In the genomic region with DNA sequence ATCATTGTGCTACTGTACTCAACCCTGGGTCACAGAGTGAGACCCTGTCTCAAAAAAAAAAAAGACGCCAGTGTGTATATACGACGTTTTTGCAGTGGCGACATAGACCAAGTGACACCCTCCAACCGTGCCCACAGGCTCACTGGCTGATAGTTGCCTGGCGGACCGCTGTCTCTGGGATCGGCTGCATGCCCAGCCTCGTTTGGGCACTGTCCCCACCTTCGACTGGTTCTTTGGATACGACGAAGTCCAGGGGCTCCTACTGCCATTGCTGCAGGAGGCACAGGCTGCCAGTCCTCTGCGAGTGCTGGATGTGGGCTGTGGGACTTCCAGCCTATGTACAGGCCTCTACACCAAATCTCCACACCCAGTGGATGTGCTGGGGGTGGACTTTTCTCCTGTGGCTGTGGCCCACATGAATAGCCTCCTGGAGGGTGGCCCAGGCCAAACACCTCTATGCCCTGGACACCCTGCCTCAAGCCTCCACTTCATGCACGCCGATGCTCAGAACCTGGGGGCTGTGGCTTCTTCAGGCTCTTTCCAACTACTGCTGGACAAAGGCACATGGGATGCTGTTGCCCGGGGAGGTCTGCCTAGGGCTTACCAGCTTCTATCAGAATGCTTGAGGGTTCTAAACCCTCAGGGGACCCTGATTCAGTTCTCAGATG, we compare ENCODE assay signal across 8 cellular contexts. TPM values are rescaled to one million over a fixed set of nuclear protein-coding genes. Genes with fewer than 3 reads are reported as not detected.
DNase-seq lines count a peak whose midpoint lies in the region; ATAC-seq and TF ChIP-seq lines count a peak whose summit lies in the region.

No MANE protein-coding gene starts in this region.

- ATAC-seq in HG03442 (IDR thresholded peaks at IDR 0.05; ENCODE audit: unreplicated experiment) = no peak

- H3K4me3 Mint-ChIP-seq in MCF 10A (ENCODE audit: unreplicated experiment) = peak overlapping the region; percentile 98

- 58% methylated on average over 16 of the region's 16 CpGs for WGBS in HUES64

- H3K36me3 ChIP-seq in A673 (ENCODE audit: insufficient read depth, low read length, poor library complexity, severe bottlenecking) (peaks cover 40% of the 10 kb centered on the region), HUES64 (ENCODE audit: insufficient read depth, low read length) (peaks cover 41% of the 10 kb centered on the region)

- no peaks in the 10 kb centered on the region for H3K9me3 Mint-ChIP-seq in MCF 10A (ENCODE audit: unreplicated experiment)

- BruUV-seq in A673 (replicated peaks; lab: Mats Ljungman, UMichigan) = no TSS peak
- no TSS peak for BruUV-seq in MCF 10A (replicated peaks; lab: Mats Ljungman, UMichigan)

- H3K4me3 ChIP-seq in A673 (ENCODE audit: low read depth, low read length, poor library complexity, severe bottlenecking) (peak overlapping the region; percentile 91), HUES64 (ENCODE audit: low read length) (peak overlapping the region; percentile 99), mononuclear cell (ENCODE audit: low read length) (peak overlapping the region; percentile 95)

- TF ChIP-seq CTCF in A673 (conservative IDR thresholded peaks at IDR 0.05; ENCODE audit: low read depth, low read length) (no peak), MCF 10A (IDR thresholded peaks at IDR 0.05; ENCODE audit: unreplicated experiment) (no peak)

- H3K9me3 ChIP-seq in A673 (ENCODE audit: low read depth, low read length, poor library complexity, severe bottlenecking) (no peaks in the 10 kb centered on the region), HUES64 (ENCODE audit: insufficient read depth, low read depth, low read length) (no peaks in the 10 kb centered on the region), mononuclear cell (ENCODE audit: low read depth, low read length) (no peaks in the 10 kb centered on the region)

- no peaks in the 10 kb centered on the region for H3K27me3 ChIP-seq in A673 (replicated peaks; ENCODE audit: insufficient read depth, low read depth, low read length, poor library complexity)
- H3K27me3 ChIP-seq in HUES64 (ENCODE audit: insufficient read depth, low read length) = no peaks in the 10 kb centered on the region
- H3K27me3 ChIP-seq in mononuclear cell (ENCODE audit: insufficient read depth, low read length) = no peaks in the 10 kb centered on the region

- no peaks in the 10 kb centered on the region for H3K27me3 Mint-ChIP-seq in MCF 10A (ENCODE audit: insufficient read depth, unreplicated experiment)

- peaks cover 15% of the 10 kb centered on the region for H3K4me1 ChIP-seq in A673 (ENCODE audit: insufficient read depth, low read length, poor library complexity, severe bottlenecking)
- peaks cover 9% of the 10 kb centered on the region; the same call in 1 of the 2 replicates for H3K4me1 ChIP-seq in HUES64 (ENCODE audit: insufficient read depth, low read length)
- H3K4me1 ChIP-seq in mononuclear cell (ENCODE audit: insufficient read depth, low read length) = peaks cover 50% of the 10 kb centered on the region

- POLR2A ChIA-PET in A673 (lab: Charles Lee; ENCODE audit: low non-redundant PET) (interaction anchor here (0.6 to 1.6 kb wide), 2 partner anchors 88 to 106 kb away, joined by 7 to 13 read pairs; a partner anchor contains a TSS), MCF 10A (lab: Yijun Ruan, JAX) (interaction anchor here (0.6 to 10.6 kb wide), 37 partner anchors 7 to 1749 kb away, joined by 3 to 222 read pairs (median 7); a partner anchor contains a TSS)

- peak overlapping the region; percentile 100 for H3K9ac ChIP-seq in HUES64 (ENCODE audit: low read depth, low read length)

- peak overlapping the region; percentile 91 for H3K27ac Mint-ChIP-seq in MCF 10A (ENCODE audit: low read depth, unreplicated experiment)

- CTCF ChIA-PET in A673 (lab: Charles Lee) (interaction anchor here (0.6 kb wide), 1 partner anchor 65 kb away, joined by 9 read pairs; no protein-coding TSS in a partner anchor), MCF 10A (lab: Yijun Ruan, JAX) (interaction anchor here (0.6 to 1.9 kb wide), 7 partner anchors 9 to 1238 kb away, joined by 3 to 13 read pairs (median 3); no protein-coding TSS in a partner anchor)

- H3K36me3 Mint-ChIP-seq in MCF 10A (ENCODE audit: insufficient read depth, unreplicated experiment) = peaks cover 70% of the 10 kb centered on the region

- H3K27ac ChIP-seq in A673 (ENCODE audit: low read depth, low read length, poor library complexity, severe bottlenecking) (peak overlapping the region; percentile 88), HUES64 (ENCODE audit: low read depth, low read length) (peak overlapping the region; percentile 98)

- DNase-seq in A673 (ENCODE audit: low spot score) = no peak
- DNase-seq in MCF 10A (ENCODE audit: unreplicated experiment) = peak; percentile 16
- DNase-seq in cerebellar cortex (ENCODE audit: low spot score) = no peak
- DNase-seq in NOMO-1 treated with dmso at 0.1 percent for 144 hours (lab: John Stamatoyannopoulos, UW; ENCODE audit: unreplicated experiment) = no peak
- DNase-seq in NCI-H2227 treated with DMSO at 0.1 percent for 48 hours (lab: John Stamatoyannopoulos, UW) = no peak

- peaks cover 5% of the 10 kb centered on the region for H3K4me1 Mint-ChIP-seq in MCF 10A (ENCODE audit: insufficient read depth, unreplicated experiment)

- intact Hi-C loops in A673 (cut with micrococcal nuclease; ENCODE audit: unreplicated experiment) = no loop called here
- intact Hi-C loops in MCF 10A (cut with micrococcal nuclease) = no loop called here

RNA-seq across cellular contexts. Expression of a gene that starts 1.3 kb away (rescaled TPM):
- total RNA-seq in A673 (2021) (59.7 and 68.8 TPM in 2 replicates), MCF 10A (2022) (15.4 and 31.2 TPM in 2 replicates), mononuclear cell (58.0 TPM)
- polyA plus RNA-seq in HUES64 (2013, experiment 1 of 2) = 248 TPM
- polyA plus RNA-seq in HUES64 (2013, experiment 2 of 2) = 241 TPM

RNA-seq across cellular contexts. Expression of a gene that starts 1.4 kb away (rescaled TPM):
- total RNA-seq in A673 (2021) (124 and 141 TPM in 2 replicates), MCF 10A (2022) (81.2 and 91.6 TPM in 2 replicates), mononuclear cell (4.9 TPM)
- 177 TPM for polyA plus RNA-seq in HUES64 (2013, experiment 1 of 2)
- 175 TPM for polyA plus RNA-seq in HUES64 (2013, experiment 2 of 2)

RNA-seq across cellular contexts. Expression of a gene that starts 5.1 kb away (rescaled TPM):
- 28.0 and 29.0 TPM in 2 replicates for total RNA-seq in A673 (2021)
- 12.8 TPM for polyA plus RNA-seq in HUES64 (2013, experiment 1 of 2)
- 14.5 TPM for polyA plus RNA-seq in HUES64 (2013, experiment 2 of 2)
- 11.6 and 13.8 TPM in 2 replicates for total RNA-seq in MCF 10A (2022)
- total RNA-seq in mononuclear cell = 1.3 TPM

RNA-seq across cellular contexts. Expression of a gene that starts 5.7 kb away (rescaled TPM):
- 7.1 and 7.8 TPM in 2 replicates for total RNA-seq in A673 (2021)
- polyA plus RNA-seq in HUES64 (2013, experiment 1 of 2) = 1.8 TPM
- 1.3 TPM for polyA plus RNA-seq in HUES64 (2013, experiment 2 of 2)
- 8.3 and 8.7 TPM in 2 replicates for total RNA-seq in MCF 10A (2022)
- 5.9 TPM for total RNA-seq in mononuclear cell

RNA-seq across cellular contexts. Expression of a gene that starts 12.5 kb away (rescaled TPM):
- total RNA-seq in A673 (2021) = 143 and 147 TPM in 2 replicates
- polyA plus RNA-seq in HUES64 (2013, experiment 1 of 2) = 73.0 TPM
- 79.9 TPM for polyA plus RNA-seq in HUES64 (2013, experiment 2 of 2)
- total RNA-seq in MCF 10A (2022) = 146 and 153 TPM in 2 replicates
- 136 TPM for total RNA-seq in mononuclear cell

Comparison
In these comparisons a context has a peak if more than half of its experiments do, and no peak if none do; other contexts are left out.
1. RNA of a gene that starts 1.4 kb away (total RNA-seq): 124 to 141 TPM in A673 and 81.2 to 91.6 TPM in MCF 10A; 4.9 TPM in mononuclear cell (single experiment); every median in the first group is over 10 times any median in the second.
2. Peak in every context shown above with its lines, with median percentiles within 50 percentile points of each other: H3K4me3 ChIP-seq.